1 cellular context compared by ENCODE assay signal in genomic region chr1:114152211-114153050, GRCh38.
TF ChIP-seq lines count a peak whose summit lies in the region.

No MANE protein-coding gene starts in this region.

TF ChIP-seq in A549, 52 proteins besides CTCF, POLR2A, EP300 and RAD21 (continued from another document):
- no peak for TF ChIP-seq BCL3 (IDR thresholded peaks at IDR 0.05)
- no peak for TF ChIP-seq E2F6 (IDR thresholded peaks at IDR 0.05; ENCODE audit: borderline replicate concordance, low read depth)
- no peak for TF ChIP-seq SREBF2 (IDR thresholded peaks at IDR 0.05)
- TF ChIP-seq CBX8 (IDR thresholded peaks at IDR 0.05) = no peak
- TF ChIP-seq KDM5A (IDR thresholded peaks at IDR 0.05) = no peak
- no peak for TF ChIP-seq KDM1A (IDR thresholded peaks at IDR 0.05; ENCODE audit: low read depth)
TF ChIP-seq in A549: peak in this region for 0.
